8 cellular contexts compared by ENCODE assay signal in the genomic region with DNA sequence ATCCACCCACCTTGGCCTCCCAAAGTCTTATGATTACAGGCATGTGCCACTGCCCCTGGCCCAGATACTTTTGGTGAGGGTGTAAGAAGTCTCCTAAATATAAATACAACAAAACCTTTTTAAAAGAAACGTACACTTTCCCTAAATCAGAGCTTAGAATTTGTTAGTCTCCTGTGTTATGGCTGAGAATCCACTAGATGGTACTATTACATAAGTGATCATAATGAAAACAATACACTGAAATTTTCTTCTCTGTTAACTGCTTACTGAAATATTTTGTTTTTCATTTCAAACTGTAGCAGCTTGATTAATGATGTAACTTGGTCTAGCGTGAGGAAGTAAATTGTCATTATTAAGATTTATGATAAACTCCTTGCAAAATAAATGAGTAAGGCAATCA.
DNase-seq lines count a peak whose midpoint lies in the region; ATAC-seq and TF ChIP-seq lines count a peak whose summit lies in the region.
"Had no signal": no experiment of that assay in that cellular context is flagged by ENCODE, and none has a peak within 500 bp of the region (broad histone marks: within the 10 kb centered on the region; RNA-seq: fewer than 3 reads in every experiment).

No MANE protein-coding gene starts in this region.

- no peak overlapping the region for H2AFZ ChIP-seq in MM.1S (ENCODE audit: low read length)

- no peaks in the 10 kb centered on the region for H3K9me3 Mint-ChIP-seq in osteocyte (ENCODE audit: unreplicated experiment)

- no peaks in the 10 kb centered on the region for H3K4me1 Mint-ChIP-seq in osteocyte (ENCODE audit: unreplicated experiment)

- no peaks in the 10 kb centered on the region for H3K9me3 ChIP-seq in MM.1S (replicated peaks; ENCODE audit: insufficient read depth, low read length)

- no peak overlapping the region for H3K27ac Mint-ChIP-seq in osteocyte (ENCODE audit: unreplicated experiment)

- peaks cover 16% of the 10 kb centered on the region for H3K27me3 Mint-ChIP-seq in osteocyte (ENCODE audit: unreplicated experiment)

- no peaks in the 10 kb centered on the region for H3K79me2 ChIP-seq in MM.1S (ENCODE audit: low read length)

- no peaks in the 10 kb centered on the region for H3K27me3 ChIP-seq in MM.1S (replicated peaks; ENCODE audit: insufficient read depth, low read length)

- H3K36me3 ChIP-seq in MM.1S (replicated peaks; ENCODE audit: insufficient read depth, low read length), result no peaks in the 10 kb centered on the region

- no peaks in the 10 kb centered on the region for H4K20me1 ChIP-seq in MM.1S (ENCODE audit: insufficient read depth, low read length)

- no peak overlapping the region for H3K4me2 ChIP-seq in MM.1S (ENCODE audit: low read depth, low read length)

- no peaks in the 10 kb centered on the region for H3F3A ChIP-seq in MM.1S (ENCODE audit: insufficient read depth, low read length)

- H3K9me2 ChIP-seq in MM.1S (replicated peaks; ENCODE audit: insufficient read depth, low read length), result no peaks in the 10 kb centered on the region

- ATAC-seq in GM18858 (IDR thresholded peaks at IDR 0.05; ENCODE audit: unreplicated experiment), result no peak
- no peak for ATAC-seq in stimulated activated naive CD8-positive, alpha-beta T cell treated with anti-CD3 and anti-CD28 coated beads, Interleukin-15, Interleukin-2, amounts not matched to agents 100 U/mL and 50 U/mL, for 24 hours

- no peaks in the 10 kb centered on the region for H3K36me3 Mint-ChIP-seq in osteocyte (ENCODE audit: unreplicated experiment)

- no peak overlapping the region for H3K4me3 Mint-ChIP-seq in osteocyte (ENCODE audit: unreplicated experiment)

- H3K9ac ChIP-seq in MM.1S (ENCODE audit: low read length), result no peak overlapping the region

- H3K27ac ChIP-seq in MM.1S (ENCODE audit: low read length), result no peak overlapping the region

- DNase-seq in GM12865 (ENCODE audit: low read depth) (peak; percentile 12), MM.1S (peak; percentile 21), dermis microvascular lymphatic vessel endothelial cell (ENCODE audit: low read depth in 2 of 2) (peak; percentile 27 to 40), osteocyte (ENCODE audit: extremely low spot score, unreplicated experiment) (no peak), NCI-H446 (lab: John Stamatoyannopoulos, UW) (no peak)
- no peak for DNase-seq in stimulated activated naive CD8-positive, alpha-beta T cell treated with anti-CD3 and anti-CD28 coated beads, Interleukin-15, Interleukin-2, amounts not matched to agents 100 U/mL and 50 U/mL, for 24 hours
- DNase-seq: effector memory CD4-positive, alpha-beta T cell had no signal

- no peaks in the 10 kb centered on the region for H3K4me1 ChIP-seq in MM.1S (ENCODE audit: low read length)

- no peak overlapping the region for H3K4me3 ChIP-seq in GM12865 (ENCODE audit: low read depth, low read length)
- H3K4me3 ChIP-seq in MM.1S (ENCODE audit: low read length), result no peak overlapping the region

- TF ChIP-seq CTCF in GM12865 (IDR thresholded peaks at IDR 0.05; ENCODE audit: insufficient read depth, low read depth, low read length, missing control alignments) (peak; percentile 28), MM.1S (IDR thresholded peaks at IDR 0.05; ENCODE audit: low read length) (peak; percentile 49), osteocyte (IDR thresholded peaks at IDR 0.05) (peak; percentile 56)

Comparison
In these comparisons a context has a peak if more than half of its experiments do, and no peak if none do; other contexts are left out.
1. DNase-seq: peak in GM12865 (single experiment), MM.1S (single experiment) and dermis microvascular lymphatic vessel endothelial cell (2 of 2); none in osteocyte (single experiment), NCI-H446 (0 of 2) and stimulated activated naive CD8-positive, alpha-beta T cell treated with anti-CD3 and anti-CD28 coated beads, Interleukin-15, Interleukin-2, amounts not matched to agents 100 U/mL and 50 U/mL, for 24 hours (single experiment).
2. Peak in every context shown above with its lines, with median percentiles within 50 percentile points of each other: CTCF ChIP-seq.